In the genomic region with DNA sequence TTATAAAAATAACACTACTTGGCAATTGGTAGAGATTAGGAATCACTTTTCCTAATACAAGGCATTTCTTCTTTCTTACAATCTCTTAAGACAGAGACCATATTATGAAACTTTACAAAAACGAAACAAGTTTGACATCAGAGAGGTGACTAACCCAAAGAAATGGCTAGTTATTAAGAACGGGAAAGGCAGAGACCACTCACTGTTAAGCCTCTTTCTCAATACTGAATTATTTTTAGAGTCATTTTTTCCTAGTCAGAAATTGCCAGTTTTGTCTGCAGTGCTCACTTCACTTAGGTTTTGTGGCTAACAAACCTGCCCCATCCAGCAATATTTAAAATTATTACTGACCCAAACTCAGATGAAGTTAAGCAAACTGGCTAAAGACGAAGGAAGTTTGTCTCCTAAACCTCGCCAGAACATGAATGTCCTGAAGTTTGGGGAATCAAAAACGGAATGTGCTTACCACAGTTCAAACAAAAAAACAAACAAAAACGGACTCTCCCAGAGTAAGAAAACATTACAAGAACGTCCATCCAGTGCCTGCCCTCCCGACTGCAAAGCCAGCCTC, we compare ENCODE assay signal across 8 cellular contexts. TPM values are rescaled to one million over a fixed set of nuclear protein-coding genes. Genes with fewer than 3 reads are reported as not detected.
DNase-seq lines count a peak whose midpoint lies in the region; ATAC-seq and TF ChIP-seq lines count a peak whose summit lies in the region.

No MANE protein-coding gene starts in this region.

- TF ChIP-seq CTCF in heart left ventricle (IDR thresholded peaks at IDR 0.05): no peak

- peaks cover 3 to 52% (median 37%) of the 10 kb centered on the region in 12 donors for H3K4me1 ChIP-seq in heart left ventricle
- peaks cover 5 to 7% of the 10 kb centered on the region in 2 donors for H3K4me1 ChIP-seq in mucosa of rectum (ENCODE audit: control insufficient read depth in 2 of 2, insufficient read depth in 2 of 2, low read length in 2 of 2)

- H3K27me3 ChIP-seq in heart left ventricle (no peaks in the 10 kb centered on the region), mucosa of rectum (ENCODE audit: control insufficient read depth in 2 of 2, insufficient read depth in 2 of 2, low read length in 2 of 2) (no peaks in the 10 kb centered on the region)

- peaks cover 7% of the 10 kb centered on the region for H3K27me3 Mint-ChIP-seq in dendritic cell treated with granulocyte-macrophage colony-stimulating factor and Interleukin-4, amounts not matched to agents 40 ng/mL and 50 ng/mL, for 4 days

- H3K36me3 ChIP-seq in heart left ventricle (no peaks in the 10 kb centered on the region), mucosa of rectum (ENCODE audit: control insufficient read depth in 2 of 2, insufficient read depth in 2 of 2, low read length in 2 of 2) (no peaks in the 10 kb centered on the region)

- peak overlapping the region; percentile 99 for H3K27ac Mint-ChIP-seq in dendritic cell treated with granulocyte-macrophage colony-stimulating factor and Interleukin-4, amounts not matched to agents 40 ng/mL and 50 ng/mL, for 4 days

- intact Hi-C loops in heart left ventricle (cut with DNase I) (loop anchor here in 5 of 10 donors (2.0 to 10.0 kb wide), 3 partner anchors 65 to 168 kb away; partner anchors contain the start of gene RPE (in 5 of the 5)), cardiac septum (cut with DNase I) (loop anchor here (1.0 kb wide), 1 partner anchor 168 kb away; the partner anchor contains the start of gene RPE)
- intact Hi-C loops in dendritic cell treated with granulocyte-macrophage colony-stimulating factor and Interleukin-4, amounts not matched to agents 40 ng/mL and 50 ng/mL, for 4 days (cut with micrococcal nuclease): loop anchor here (1.0 kb wide), 1 partner anchor 168 kb away; the partner anchor contains the start of gene RPE

- no peak for TF ChIP-seq POLR2A in heart left ventricle (IDR thresholded peaks at IDR 0.05)

- H3K36me3 Mint-ChIP-seq in dendritic cell treated with granulocyte-macrophage colony-stimulating factor and Interleukin-4, amounts not matched to agents 40 ng/mL and 50 ng/mL, for 4 days (ENCODE audit: low read depth): peaks cover 11% of the 10 kb centered on the region

- peak overlapping the region; percentile 97 for H3K4me3 Mint-ChIP-seq in dendritic cell treated with granulocyte-macrophage colony-stimulating factor and Interleukin-4, amounts not matched to agents 40 ng/mL and 50 ng/mL, for 4 days

- no peaks in the 10 kb centered on the region for H3K9me3 Mint-ChIP-seq in dendritic cell treated with granulocyte-macrophage colony-stimulating factor and Interleukin-4, amounts not matched to agents 40 ng/mL and 50 ng/mL, for 4 days

- no peaks in the 10 kb centered on the region for H3K9me3 ChIP-seq in heart left ventricle
- H3K9me3 ChIP-seq in mucosa of rectum (ENCODE audit: control insufficient read depth in 2 of 2, low read length in 2 of 2): no peaks in the 10 kb centered on the region

- peaks cover 19% of the 10 kb centered on the region for H3K4me1 Mint-ChIP-seq in dendritic cell treated with granulocyte-macrophage colony-stimulating factor and Interleukin-4, amounts not matched to agents 40 ng/mL and 50 ng/mL, for 4 days (ENCODE audit: low read depth)

- DNase-seq in heart left ventricle (no peak), cardiac septum (ENCODE audit: low spot score) (no peak), OCI-M2 (lab: John Stamatoyannopoulos, UW; ENCODE audit: unreplicated experiment) (no peak)

- H3K27ac ChIP-seq in heart left ventricle (peak overlapping the region; percentile 97 to 100 (median 99)), mucosa of rectum (ENCODE audit: low read depth in 2 of 2, low read length in 2 of 2) (peak overlapping the region; percentile 99 to 100)

- peak overlapping the region; percentile 32 to 97 (median 90) for H3K4me3 ChIP-seq in heart left ventricle
- peak overlapping the region; percentile 85 to 94 for H3K4me3 ChIP-seq in mucosa of rectum (ENCODE audit: low read length in 2 of 2)

- peak overlapping the region; percentile 95 to 98 for H3K9ac ChIP-seq in mucosa of rectum (ENCODE audit: low read depth in 1 of 2, low read length in 2 of 2)

- 0 to 1% (median 0%) methylated on average over 8 of the region's 8 CpGs for WGBS in heart left ventricle, 4 donors

- ATAC-seq in heart left ventricle: peak in 1 of 4 donors; percentile 4
- peak; percentile 29 for ATAC-seq in HG03064 (IDR thresholded peaks at IDR 0.05; ENCODE audit: low read depth, unreplicated experiment)
- ATAC-seq in HG03025 (IDR thresholded peaks at IDR 0.05; ENCODE audit: low FRiP score, unreplicated experiment): no peak

TF ChIP-seq in PFSK-1, 5 proteins besides CTCF, POLR2A, EP300 and RAD21:
- TF ChIP-seq, protein P1, sequence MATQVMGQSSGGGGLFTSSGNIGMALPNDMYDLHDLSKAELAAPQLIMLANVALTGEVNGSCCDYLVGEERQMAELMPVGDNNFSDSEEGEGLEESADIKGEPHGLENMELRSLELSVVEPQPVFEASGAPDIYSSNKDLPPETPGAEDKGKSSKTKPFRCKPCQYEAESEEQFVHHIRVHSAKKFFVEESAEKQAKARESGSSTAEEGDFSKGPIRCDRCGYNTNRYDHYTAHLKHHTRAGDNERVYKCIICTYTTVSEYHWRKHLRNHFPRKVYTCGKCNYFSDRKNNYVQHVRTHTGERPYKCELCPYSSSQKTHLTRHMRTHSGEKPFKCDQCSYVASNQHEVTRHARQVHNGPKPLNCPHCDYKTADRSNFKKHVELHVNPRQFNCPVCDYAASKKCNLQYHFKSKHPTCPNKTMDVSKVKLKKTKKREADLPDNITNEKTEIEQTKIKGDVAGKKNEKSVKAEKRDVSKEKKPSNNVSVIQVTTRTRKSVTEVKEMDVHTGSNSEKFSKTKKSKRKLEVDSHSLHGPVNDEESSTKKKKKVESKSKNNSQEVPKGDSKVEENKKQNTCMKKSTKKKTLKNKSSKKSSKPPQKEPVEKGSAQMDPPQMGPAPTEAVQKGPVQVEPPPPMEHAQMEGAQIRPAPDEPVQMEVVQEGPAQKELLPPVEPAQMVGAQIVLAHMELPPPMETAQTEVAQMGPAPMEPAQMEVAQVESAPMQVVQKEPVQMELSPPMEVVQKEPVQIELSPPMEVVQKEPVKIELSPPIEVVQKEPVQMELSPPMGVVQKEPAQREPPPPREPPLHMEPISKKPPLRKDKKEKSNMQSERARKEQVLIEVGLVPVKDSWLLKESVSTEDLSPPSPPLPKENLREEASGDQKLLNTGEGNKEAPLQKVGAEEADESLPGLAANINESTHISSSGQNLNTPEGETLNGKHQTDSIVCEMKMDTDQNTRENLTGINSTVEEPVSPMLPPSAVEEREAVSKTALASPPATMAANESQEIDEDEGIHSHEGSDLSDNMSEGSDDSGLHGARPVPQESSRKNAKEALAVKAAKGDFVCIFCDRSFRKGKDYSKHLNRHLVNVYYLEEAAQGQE (IDR thresholded peaks at IDR 0.05; ENCODE audit: insufficient read depth in 1 of 2, low read depth in 2 of 2, low read length in 2 of 2): no peak
- 0 out of 2 replicates have a peak, but pooled peaks have one; percentile 37 for TF ChIP-seq SIN3A (IDR thresholded peaks at IDR 0.05; ENCODE audit: borderline replicate concordance, insufficient read depth, low read length)
TF ChIP-seq in PFSK-1: peak in this region for 1.

RNA-seq across cellular contexts. Expression of gene KANSL1L, which starts 1.3 kb away (rescaled TPM):
- 10 to 100 TPM; 12.0 to 24.9 (median 18.0) TPM for total RNA-seq in heart left ventricle
- polyA plus RNA-seq in heart left ventricle: 1 to 10 TPM; 6.1 to 6.3 TPM
- total RNA-seq in cardiac septum: 25.9 TPM
- 0.45 TPM for polyA plus RNA-seq in PFSK-1 (2012; ENCODE audit: insufficient read length, low read depth)

RNA-seq across cellular contexts. Expression of gene ACADL, which starts 55.3 kb away (rescaled TPM):
- total RNA-seq in heart left ventricle: 1 to 10 TPM in 3 of 9 donors, under 1 TPM in 6; 0.43 to 2.8 (median 0.49) TPM
- polyA plus RNA-seq in heart left ventricle: under 1 TPM; 0.21 to 0.88 TPM
- total RNA-seq in cardiac septum: 6.2 TPM
- not detected for polyA plus RNA-seq in PFSK-1 (2012; ENCODE audit: insufficient read length, low read depth)
